In genomic region chr2:10538224-10538894, GRCh38 we compare ENCODE assay signal across 10 cellular contexts.
DNase-seq lines count a peak whose midpoint lies in the region; ATAC-seq and TF ChIP-seq lines count a peak whose summit lies in the region.
"Had no signal": no experiment of that assay in that cellular context is flagged by ENCODE, and none has a peak within 500 bp of the region (broad histone marks: within the 10 kb centered on the region; RNA-seq: fewer than 3 reads in every experiment).

No MANE protein-coding gene starts in this region.

- no peak overlapping the region for H3K4me2 ChIP-seq in fibroblast of lung (ENCODE audit: extremely low read depth, insufficient read depth, low read length)

- H3K79me2 ChIP-seq in fibroblast of lung (ENCODE audit: control insufficient read depth, insufficient read depth, low read length): no peaks in the 10 kb centered on the region

- H3K36me3 ChIP-seq in RWPE2 (ENCODE audit: low read depth) (no peaks in the 10 kb centered on the region), fibroblast of lung (ENCODE audit: control insufficient read depth, insufficient read depth, low read length) (no peaks in the 10 kb centered on the region), transverse colon (no peaks in the 10 kb centered on the region)

- TF ChIP-seq EP300 in transverse colon (IDR thresholded peaks at IDR 0.05; ENCODE audit: low read depth): no peak

- H2AFZ ChIP-seq in fibroblast of lung (ENCODE audit: low read length): no peak overlapping the region

- peak; percentile 98 for ATAC-seq in RWPE2 (ENCODE audit: low read depth)
- no peak for ATAC-seq in HG03097 (IDR thresholded peaks at IDR 0.05; ENCODE audit: low FRiP score, unreplicated experiment)
- no peak for ATAC-seq in HG03571 (IDR thresholded peaks at IDR 0.05; ENCODE audit: unreplicated experiment)

- no peak overlapping the region for H3K4me3 ChIP-seq in RWPE2 (ENCODE audit: severe bottlenecking)
- H3K4me3 ChIP-seq in fibroblast of lung (replicated peaks in 1 of 4; ENCODE audit: control extremely low read depth in 1 of 4, insufficient read depth in 1 of 4, low read depth in 3 of 4, low read length in 4 of 4): no peak overlapping the region
- no peak overlapping the region for H3K4me3 ChIP-seq in transverse colon

- no peak overlapping the region for H3K9ac ChIP-seq in fibroblast of lung (ENCODE audit: insufficient read depth, low read length)

- DNase-seq in A172 (ENCODE audit: low spot score) (peak; percentile 65), GM04503 (ENCODE audit: low read depth) (peak; percentile 31), RWPE2 (ENCODE audit: low spot score) (no peak), fibroblast of lung (ENCODE audit: low read depth in 2 of 2) (peak; percentile 21 to 86), NCI-H1048 (lab: John Stamatoyannopoulos, UW) (no peak), transverse colon (no peak)
- DNase-seq: CD4-positive, CD25-positive, alpha-beta regulatory T cell; RPMI8226 had no signal

- TF ChIP-seq CTCF in RWPE2 (IDR thresholded peaks at IDR 0.05; ENCODE audit: poor library complexity, severe bottlenecking) (no peak), fibroblast of lung (conservative IDR thresholded peaks at IDR 0.05 in 1 of 2, IDR thresholded peaks at IDR 0.05 in 1 of 2; ENCODE audit: low read depth in 1 of 2, low read length in 2 of 2) (no peak), transverse colon (IDR thresholded peaks at IDR 0.05) (no peak)

- in situ Hi-C loops in transverse colon (cut with MboI; ENCODE audit: low pct_ligation_motif_present in 1 of 4, low pct_unique_long_range_greater_than_20kb in 1 of 4, low sequenced_read_pairs in 3 of 4): no loop called here

- intact Hi-C loops in transverse colon (cut with DNase I; ENCODE audit: low total_unique reads): no loop called here

- H4K20me1 ChIP-seq in fibroblast of lung (ENCODE audit: control insufficient read depth, extremely low read depth, insufficient read depth, low read length): no peaks in the 10 kb centered on the region

- TF ChIP-seq POLR2A in transverse colon (IDR thresholded peaks at IDR 0.05): no peak

- H3K27me3 ChIP-seq in RWPE2 (ENCODE audit: insufficient read depth, poor library complexity, severe bottlenecking) (no peaks in the 10 kb centered on the region), fibroblast of lung (ENCODE audit: control insufficient read depth, insufficient read depth, low read length) (no peaks in the 10 kb centered on the region), transverse colon (no peaks in the 10 kb centered on the region)

- H3K9me3 ChIP-seq in RWPE2 (ENCODE audit: severe bottlenecking): no peaks in the 10 kb centered on the region
- no peaks in the 10 kb centered on the region for H3K9me3 ChIP-seq in fibroblast of lung (ENCODE audit: control insufficient read depth, insufficient read depth, low read depth, low read length)
- H3K9me3 ChIP-seq in transverse colon: no peaks in the 10 kb centered on the region

- peaks cover 4% of the 10 kb centered on the region for H3K4me1 ChIP-seq in RWPE2 (ENCODE audit: insufficient read depth, poor library complexity, severe bottlenecking)
- no peaks in the 10 kb centered on the region for H3K4me1 ChIP-seq in fibroblast of lung (ENCODE audit: control insufficient read depth, extremely low read depth, insufficient read depth, low read length)
- no peaks in the 10 kb centered on the region for H3K4me1 ChIP-seq in transverse colon

- WGBS in transverse colon (ENCODE audit: low coverage in 1 of 2), 2 donors: 88 to 91% methylated on average over 8 to 10 of the region's 11 CpGs

- H3K27ac ChIP-seq in RWPE2 (ENCODE audit: poor library complexity, severe bottlenecking) (peak overlapping the region; percentile 16), fibroblast of lung (ENCODE audit: insufficient read depth, low read length) (no peak overlapping the region), transverse colon (no peak overlapping the region)

Comparison
In these comparisons a context has a peak if more than half of its experiments do, and no peak if none do; other contexts are left out.
1. DNase-seq: peak in A172 (single experiment), GM04503 (single experiment) and fibroblast of lung (2 of 2); none in RWPE2 (single experiment), NCI-H1048 (single experiment) and transverse colon (single experiment).